In genomic region chr5:105970919-105971318, GRCh38 we compare ENCODE assay signal across 30 cellular contexts.
A peak's percentile ranks its signal among the peaks of the same experiment; 100 is the strongest.
DNase-seq lines count a peak whose midpoint lies in the region; ATAC-seq and TF ChIP-seq lines count a peak whose summit lies in the region.
"Had no signal": no experiment of that assay in that cellular context is flagged by ENCODE, and none has a peak within 500 bp of the region (broad histone marks: within the 10 kb centered on the region; RNA-seq: fewer than 3 reads in every experiment).

No MANE protein-coding gene starts in this region.

- no peak overlapping the region for H3K27ac Mint-ChIP-seq in CD8-positive, alpha-beta memory T cell
- H3K27ac Mint-ChIP-seq: B cell; CD14-positive monocyte; CD4-positive, alpha-beta memory T cell; CD4-positive, alpha-beta T cell; CD4-positive, CD25-positive, alpha-beta regulatory T cell; CD8-positive, alpha-beta T cell had no signal

- H3K27ac ChIP-seq in SK-N-SH (ENCODE audit: low read depth in 2 of 2, low read length in 1 of 2) = no peak overlapping the region; a peak in 1 of 4 replicates
- no peak overlapping the region for H3K27ac ChIP-seq in CD8-positive, alpha-beta memory T cell (ENCODE audit: low read depth, low read length)
- H3K27ac ChIP-seq: 22Rv1; A549; BLaER1; BLaER1 treated with 17β-estradiol and CSF1 and Interleukin-3, amounts not matched to agents 10 nM and 100 nM; C4-2B had no signal

- TF ChIP-seq EP300 in SK-N-SH (IDR thresholded peaks at IDR 0.05; ENCODE audit: borderline replicate concordance in 1 of 2, low read depth in 1 of 2, low read length in 1 of 2) = peak in 1 of 2 experiments; percentile 68; a peak in 2 of 4 replicates

- no peak overlapping the region for H3K4me3 Mint-ChIP-seq in CD8-positive, alpha-beta memory T cell
- H3K4me3 Mint-ChIP-seq: B cell; CD14-positive monocyte; CD4-positive, alpha-beta memory T cell; CD4-positive, alpha-beta T cell; CD4-positive, CD25-positive, alpha-beta regulatory T cell; CD8-positive, alpha-beta T cell had no signal

- DNase-seq in SK-N-SH (peak; percentile 3), SK-N-DZ (ENCODE audit: low spot score) (peak; percentile 47)
- no peak for DNase-seq in CD8-positive, alpha-beta memory T cell
- DNase-seq: 8988T; ACHN; AML-193; BE2C; C1 segment of cervical spinal cord; Caco-2; Calu3; CD4-positive, alpha-beta memory T cell; CD4-positive, alpha-beta T cell; CD4-positive, CD25-positive, alpha-beta regulatory T cell; CD8-positive, alpha-beta T cell; COR-L47; DMS 273 treated with DMSO at 0.1 percent for 48 hours; DMS153; DMS53; DMS79; DMS79 treated with DMSO at 0.1 percent for 48 hours; DND-41; EL had no signal

- no peak overlapping the region for H3K4me2 ChIP-seq in SK-N-SH
- H3K4me2 ChIP-seq: A549; BLaER1; BLaER1 treated with 17β-estradiol and CSF1 and Interleukin-3, amounts not matched to agents 10 nM and 100 nM had no signal

- no peaks in the 10 kb centered on the region for H3K36me3 ChIP-seq in SK-N-SH (replicated peaks in 1 of 2; ENCODE audit: control insufficient read depth in 1 of 2, insufficient read depth in 2 of 2, low read length in 1 of 2)
- no peaks in the 10 kb centered on the region for H3K36me3 ChIP-seq in CD8-positive, alpha-beta memory T cell (ENCODE audit: insufficient read depth, low read length)
- H3K36me3 ChIP-seq: BE2C; BLaER1; BLaER1 treated with 17β-estradiol and CSF1 and Interleukin-3, amounts not matched to agents 10 nM and 100 nM had no signal

- ATAC-seq in SK-N-SH treated with all-trans-retinoic acid at 6 μM for 48 hours = no peak
- ATAC-seq: A549; CD8-positive, alpha-beta T cell had no signal

- H3K27me3 ChIP-seq in SK-N-SH (ENCODE audit: insufficient read depth) = no peaks in the 10 kb centered on the region
- H3K27me3 ChIP-seq in CD8-positive, alpha-beta memory T cell (ENCODE audit: insufficient read depth, low read length, poor library complexity, severe bottlenecking) = no peaks in the 10 kb centered on the region
- H3K27me3 ChIP-seq: BE2C; BLaER1; BLaER1 treated with 17β-estradiol and CSF1 and Interleukin-3, amounts not matched to agents 10 nM and 100 nM had no signal

- no peaks in the 10 kb centered on the region for H3K4me1 Mint-ChIP-seq in CD8-positive, alpha-beta memory T cell
- H3K4me1 Mint-ChIP-seq: B cell; CD14-positive monocyte; CD4-positive, alpha-beta memory T cell; CD4-positive, CD25-positive, alpha-beta regulatory T cell had no signal

- no peaks in the 10 kb centered on the region for H4K20me1 ChIP-seq in SK-N-SH (ENCODE audit: insufficient read depth)
- H4K20me1 ChIP-seq: BLaER1; BLaER1 treated with 17β-estradiol and CSF1 and Interleukin-3, amounts not matched to agents 10 nM and 100 nM had no signal

- H3K79me2 ChIP-seq in SK-N-SH (ENCODE audit: insufficient read depth) = no peaks in the 10 kb centered on the region

- H3K36me3 Mint-ChIP-seq in CD8-positive, alpha-beta memory T cell = no peaks in the 10 kb centered on the region
- H3K36me3 Mint-ChIP-seq: CD14-positive monocyte; CD4-positive, alpha-beta memory T cell; CD4-positive, CD25-positive, alpha-beta regulatory T cell; CD8-positive, alpha-beta T cell had no signal

- peaks cover 4% of the 10 kb centered on the region; the same call in 1 of the 2 replicates for H3K9me2 ChIP-seq in SK-N-SH

- no peak overlapping the region for H2AFZ ChIP-seq in SK-N-SH (ENCODE audit: low read depth)

- no peak overlapping the region for H3K9ac ChIP-seq in SK-N-SH
- H3K9ac ChIP-seq: BLaER1; BLaER1 treated with 17β-estradiol and CSF1 and Interleukin-3, amounts not matched to agents 10 nM and 100 nM had no signal

- H3K27me3 Mint-ChIP-seq in CD8-positive, alpha-beta memory T cell = no peaks in the 10 kb centered on the region
- H3K27me3 Mint-ChIP-seq: B cell; CD4-positive, alpha-beta memory T cell; CD4-positive, alpha-beta T cell; CD4-positive, CD25-positive, alpha-beta regulatory T cell had no signal

- no peak overlapping the region for H3K4me3 ChIP-seq in SK-N-SH (ENCODE audit: low read depth in 2 of 2, low read length in 1 of 2)
- H3K4me3 ChIP-seq in CD8-positive, alpha-beta memory T cell (ENCODE audit: low read length) = no peak overlapping the region
- H3K4me3 ChIP-seq: A549; BLaER1; BLaER1 treated with 17β-estradiol and CSF1 and Interleukin-3, amounts not matched to agents 10 nM and 100 nM had no signal

- H3F3A ChIP-seq in SK-N-SH (replicated peaks; ENCODE audit: insufficient read depth) = no peaks in the 10 kb centered on the region

- TF ChIP-seq CTCF in SK-N-SH (IDR thresholded peaks at IDR 0.05) = no peak

- 0 out of 2 replicates have a peak, but pooled peaks have one; percentile 10 for TF ChIP-seq RAD21 in SK-N-SH (IDR thresholded peaks at IDR 0.05; ENCODE audit: low read length)

- no peaks in the 10 kb centered on the region for H3K9me3 ChIP-seq in SK-N-SH
- H3K9me3 ChIP-seq in CD8-positive, alpha-beta memory T cell (ENCODE audit: low read length) = peaks cover 5% of the 10 kb centered on the region
- H3K9me3 ChIP-seq: A549; BE2C; BLaER1; BLaER1 treated with 17β-estradiol and CSF1 and Interleukin-3, amounts not matched to agents 10 nM and 100 nM; Caco-2 had no signal

- POLR2A ChIA-PET in SK-N-SH (lab: Yijun Ruan, JAX) = no interaction called here
- POLR2A ChIA-PET in CD8-positive, alpha-beta memory T cell (lab: Charles Lee) = no interaction called here

- H3K9me3 Mint-ChIP-seq in CD8-positive, alpha-beta memory T cell = peaks cover 2 to 17% (median 6%) of the 10 kb centered on the region in 5 donors

- H3K4me1 ChIP-seq in SK-N-SH (ENCODE audit: control insufficient read depth in 1 of 2, insufficient read depth in 2 of 2, low read depth in 1 of 2, low read length in 1 of 2) = peaks cover 0 to 9% of the 10 kb centered on the region in 2 experiments; a peak in 1 of 4 replicates
- H3K4me1 ChIP-seq in CD8-positive, alpha-beta memory T cell (ENCODE audit: insufficient read depth, low read length) = no peaks in the 10 kb centered on the region
- H3K4me1 ChIP-seq: A549; BE2C; BLaER1; BLaER1 treated with 17β-estradiol and CSF1 and Interleukin-3, amounts not matched to agents 10 nM and 100 nM; Caco-2 had no signal

- CTCF ChIA-PET in SK-N-SH (lab: Yijun Ruan, JAX) = no interaction called here
- CTCF ChIA-PET in CD8-positive, alpha-beta memory T cell (lab: Charles Lee) = no interaction called here

TF ChIP-seq in SK-N-SH, 30 proteins besides CTCF, POLR2A, EP300 and RAD21:
- TF ChIP-seq FOXJ3 (CRISPR knock-in tag; IDR thresholded peaks at IDR 0.05) (no peak), GABPA (IDR thresholded peaks at IDR 0.05; ENCODE audit: low read depth) (no peak), GATA2 (CRISPR knock-in tag; IDR thresholded peaks at IDR 0.05) (peak; percentile 80), RCOR1 (IDR thresholded peaks at IDR 0.05; ENCODE audit: low read length) (peak; percentile 39; the same call in 1 of the 2 replicates)

TF ChIP-seq in SK-N-SH treated with all-trans-retinoic acid at 6 μM for 48 hours, 23 proteins besides CTCF, POLR2A, EP300 and RAD21:
- TF ChIP-seq PPARA (CRISPR knock-in tag; IDR thresholded peaks at IDR 0.05; ENCODE audit: borderline replicate concordance) (no peak), ZC3H10 (CRISPR knock-in tag; IDR thresholded peaks at IDR 0.05) (no peak), BACH2 (CRISPR knock-in tag; IDR thresholded peaks at IDR 0.05; ENCODE audit: borderline replicate concordance) (no peak), SNAI2 (CRISPR knock-in tag; IDR thresholded peaks at IDR 0.05) (no peak), ZNF70 (CRISPR knock-in tag; IDR thresholded peaks at IDR 0.05) (no peak), TSHZ2 (CRISPR knock-in tag; IDR thresholded peaks at IDR 0.05) (no peak), OSR1 (CRISPR knock-in tag; IDR thresholded peaks at IDR 0.05) (no peak), ZFP30 (CRISPR knock-in tag; IDR thresholded peaks at IDR 0.05) (no peak), CSDC2 (CRISPR knock-in tag; IDR thresholded peaks at IDR 0.05) (no peak), ZNF8 (CRISPR knock-in tag; IDR thresholded peaks at IDR 0.05) (no peak), ARNTL (CRISPR knock-in tag; IDR thresholded peaks at IDR 0.05; ENCODE audit: borderline replicate concordance, low read depth) (no peak), ISL1 (CRISPR knock-in tag; IDR thresholded peaks at IDR 0.05) (no peak), ZFP3 (CRISPR knock-in tag; IDR thresholded peaks at IDR 0.05) (no peak)

Comparison
In these comparisons a context has a peak if more than half of its experiments do, and no peak if none do; other contexts are left out.
1. DNase-seq: peak in SK-N-SH (single experiment) and SK-N-DZ (single experiment); none in CD8-positive, alpha-beta memory T cell (0 of 5).